In the genomic region with DNA sequence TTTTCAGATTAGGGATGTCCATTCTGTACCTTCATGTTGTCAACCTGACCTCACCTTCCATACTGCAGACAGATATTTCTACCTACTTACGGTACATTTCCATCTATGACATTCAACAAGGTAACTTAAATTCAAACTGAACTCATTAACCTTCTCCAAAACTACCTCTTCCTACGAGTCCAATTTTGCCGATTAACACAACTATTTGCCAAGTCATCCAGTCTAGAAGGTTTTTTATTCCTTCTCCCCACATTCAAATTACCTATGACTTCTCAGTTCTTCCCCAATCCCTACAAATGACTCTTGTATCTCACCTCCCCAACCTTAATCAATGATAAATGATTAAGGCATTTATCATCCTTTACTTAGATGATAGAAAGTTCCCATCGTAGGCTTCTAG, we compare ENCODE assay signal across 17 cellular contexts. TPM values are rescaled to one million over a fixed set of nuclear protein-coding genes. Genes with fewer than 3 reads are reported as not detected.
DNase-seq lines count a peak whose midpoint lies in the region; ATAC-seq, FAIRE-seq and TF ChIP-seq lines count a peak whose summit lies in the region.
"Had no signal": no experiment of that assay in that cellular context is flagged by ENCODE, and none has a peak within 500 bp of the region (broad histone marks: within the 10 kb centered on the region; RNA-seq: fewer than 3 reads in every experiment).

No MANE protein-coding gene starts in this region.

- H3K9ac ChIP-seq in HepG2 (ENCODE audit: insufficient read depth, low read depth, low read length), result no peak overlapping the region
- H3K9ac ChIP-seq in K562 (ENCODE audit: insufficient read depth in 1 of 2, low read depth in 2 of 2, low read length in 2 of 2), result no peak overlapping the region

- POLR2A ChIA-PET in HepG2 (lab: Yijun Ruan, JAX), result interaction anchor here (2.4 to 2.6 kb wide), 2 partner anchors 23 to 106 kb away, joined by 7 to 13 read pairs; a partner anchor contains a TSS
- POLR2A ChIA-PET in K562 (lab: Yijun Ruan, JAX), result no interaction called here

- peaks cover 26% of the 10 kb centered on the region for H3K79me2 ChIP-seq in HepG2 (ENCODE audit: insufficient read depth, low read length)
- peaks cover 22% of the 10 kb centered on the region; the same call in 2 of the 3 replicates for H3K79me2 ChIP-seq in K562 (ENCODE audit: control insufficient read depth, insufficient read depth, low read length)

- TF ChIP-seq EP300 in HepG2 (IDR thresholded peaks at IDR 0.05; ENCODE audit: low read depth in 2 of 2, low read length in 2 of 2) (no peak), HepG2 (CRISPR knock-in tag; IDR thresholded peaks at IDR 0.05; ENCODE audit: borderline replicate concordance) (no peak), K562 (IDR thresholded peaks at IDR 0.05; ENCODE audit: low read length) (no peak)

- intact Hi-C loops in HepG2 (cut with micrococcal nuclease; ENCODE audit: unreplicated experiment) (no loop called here), right lobe of liver (cut with DNase I) (no loop called here), K562 (cut with micrococcal nuclease) (no loop called here)

- TF ChIP-seq POLR2A in HepG2 (IDR thresholded peaks at IDR 0.05; ENCODE audit: insufficient read depth in 1 of 2, low read depth in 2 of 2, low read length in 2 of 2) (no peak), right lobe of liver (IDR thresholded peaks at IDR 0.05) (no peak), H54 (IDR thresholded peaks at IDR 0.05; ENCODE audit: low read depth, low read length) (no peak), K562 (conservative IDR thresholded peaks at IDR 0.05) (no peak)

- ATAC-seq in HepG2 (no peak), right lobe of liver (no peak), K562 (no peak)
- ATAC-seq: GM12878, HCT116 had no signal

- H3K27ac ChIP-seq in HepG2 (ENCODE audit: extremely low read length, insufficient read depth, low read length) (no peak overlapping the region), right lobe of liver (no peak overlapping the region), K562 (ENCODE audit: extremely low read depth, low read depth, low read length) (no peak overlapping the region)

- H3K27me3 ChIP-seq in HepG2 (ENCODE audit: control insufficient read depth in 1 of 2, insufficient read depth in 2 of 2, low read length in 2 of 2), result no peaks in the 10 kb centered on the region
- H3K27me3 ChIP-seq in right lobe of liver, result no peaks in the 10 kb centered on the region
- no peaks in the 10 kb centered on the region for H3K27me3 ChIP-seq in K562 (ENCODE audit: control insufficient read depth in 2 of 2, insufficient read depth in 2 of 2, low read length in 2 of 2)

- H3K4me1 ChIP-seq in HepG2 (ENCODE audit: insufficient read depth, low read length) (peaks cover 27% of the 10 kb centered on the region), right lobe of liver (peaks cover 0 to 9% (median 0%) of the 10 kb centered on the region in 4 donors), K562 (replicated peaks in 1 of 2; ENCODE audit: control insufficient read depth in 2 of 2, insufficient read depth in 2 of 2, low read length in 2 of 2) (no peaks in the 10 kb centered on the region)

- FAIRE-seq in HepG2 (lab: Jason Lieb, UNC) (no peak), H54 (lab: Jason Lieb, UNC) (peak; percentile 45), K562 (lab: Jason Lieb, UNC) (no peak)
- FAIRE-seq: GM12878, H1 had no signal

- H2AFZ ChIP-seq in HepG2 (ENCODE audit: low read length) (no peak overlapping the region), K562 (ENCODE audit: low read depth, low read length) (no peak overlapping the region)

- in situ Hi-C loops in HepG2 (cut with HindIII; ENCODE audit: extremely low pct_ligation_motif_present, low pct_unique_long_range_greater_than_20kb), result no loop called here
- in situ Hi-C loops in K562 (cut with MboI), result no loop called here

- no peak for DNase-seq in HepG2 (ENCODE audit: low spot score)
- DNase-seq in right lobe of liver, result no peak
- no peak for DNase-seq in H54 (ENCODE audit: insufficient read length, low spot score)
- no peak for DNase-seq in K562 (ENCODE audit: extremely low read depth in 1 of 4, low spot score in 3 of 4)
- no peak for DNase-seq in DMS79 treated with DMSO at 0.1 percent for 48 hours (lab: John Stamatoyannopoulos, UW)
- no peak for DNase-seq in stimulated activated CD4-positive, alpha-beta T cell treated with anti-CD3 and anti-CD28 coated beads, Interleukin-4, amount 100 ng/mL, for 24 hours
- DNase-seq in RKO (ENCODE audit: low spot score), result no peak
- DNase-seq: 8988T; C1 segment of cervical spinal cord; CD4-positive, alpha-beta memory T cell; COR-L47; DMS153; EL; GDM1 had no signal

- H3K9me3 ChIP-seq in HepG2 (ENCODE audit: low read length) (no peaks in the 10 kb centered on the region), right lobe of liver (no peaks in the 10 kb centered on the region), K562 (replicated peaks; ENCODE audit: control insufficient read depth, insufficient read depth, low read depth, low read length) (no peaks in the 10 kb centered on the region)

- H3K36me3 ChIP-seq in HepG2 (replicated peaks in 1 of 2; ENCODE audit: control insufficient read depth in 1 of 2, insufficient read depth in 2 of 2, low read length in 2 of 2) (peaks cover 0 to 7% of the 10 kb centered on the region in 2 experiments; a peak in 3 of 5 replicates), right lobe of liver (no peaks in the 10 kb centered on the region), K562 (ENCODE audit: control insufficient read depth, insufficient read depth, low read length) (0 out of 3 replicates have a peak, but pooled peaks cover 2% of the 10 kb centered on the region)

- H3K9me1 ChIP-seq in K562 (ENCODE audit: control insufficient read depth, insufficient read depth, low read length), result no peaks in the 10 kb centered on the region

- TF ChIP-seq RAD21 in HepG2 (CRISPR knock-in tag; IDR thresholded peaks at IDR 0.05) (no peak), K562 (CRISPR knock-in tag; conservative IDR thresholded peaks at IDR 0.05 in 1 of 2, IDR thresholded peaks at IDR 0.05 in 1 of 2) (no peak)

- CTCF ChIA-PET in HepG2 (lab: Yijun Ruan, JAX; ENCODE audit: low intra/inter-chr PET ratio, low total read pairs), result no interaction called here
- CTCF ChIA-PET in K562 (lab: Yijun Ruan, JAX; ENCODE audit: low intra/inter-chr PET ratio), result no interaction called here

- no peak for TF ChIP-seq CTCF in HepG2 (CRISPR knock-in tag; IDR thresholded peaks at IDR 0.05)
- no peak for TF ChIP-seq CTCF in right lobe of liver (IDR thresholded peaks at IDR 0.05)
- no peak for TF ChIP-seq CTCF in K562 (IDR thresholded peaks at IDR 0.05 in 2 of 3, conservative IDR thresholded peaks at IDR 0.05 in 1 of 3; ENCODE audit: insufficient read depth in 2 of 3, low read depth in 1 of 3, low read length in 3 of 3)

- WGBS in HepG2 (ENCODE audit: low lambda C conversion rate), result 96% methylated on average over 4 of the region's 4 CpGs
- 96% methylated on average over 4 of the region's 4 CpGs for WGBS in right lobe of liver (ENCODE audit: insufficient coverage, low coverage, low lambda C conversion rate, missing lambda C conversion rate)
- 83% methylated on average over 4 of the region's 4 CpGs for WGBS in K562 (ENCODE audit: insufficient coverage, low coverage, missing lambda C conversion rate)

- H3K4me3 ChIP-seq in HepG2 (replicated peaks in 1 of 3; ENCODE audit: insufficient read depth in 1 of 3, low read depth in 2 of 3, low read length in 3 of 3) (no peak overlapping the region), right lobe of liver (no peak overlapping the region), K562 (no peak overlapping the region)
- H3K4me3 ChIP-seq: GM12878 had no signal

- BruUV-seq in HepG2 (replicated peaks; lab: Mats Ljungman, UMichigan) (no TSS peak), K562 (replicated peaks; lab: Mats Ljungman, UMichigan) (no TSS peak)

- H4K20me1 ChIP-seq in HepG2 (ENCODE audit: insufficient read depth, low read length) (peaks cover 20% of the 10 kb centered on the region), K562 (replicated peaks; ENCODE audit: control insufficient read depth, insufficient read depth, low read length) (no peaks in the 10 kb centered on the region)

- no peak overlapping the region for H3K4me2 ChIP-seq in HepG2 (ENCODE audit: low read depth, low read length)
- H3K4me2 ChIP-seq in K562 (ENCODE audit: insufficient read depth, low read length), result no peak overlapping the region

RNA-seq across cellular contexts. Expression of a gene that starts 23.6 kb away (rescaled TPM):
- total RNA-seq in HepG2 (2016; rRNA removed; fragmentation: Illumina TruSeq; extraction: Trizol), result 19.1 and 26.6 TPM in 2 replicates
- total RNA-seq in HepG2 (2016; cell fraction: cytosol; rRNA removed; fragmentation: Illumina TruSeq; extraction: Trizol; ENCODE audit: low read depth), result 6.3 and 6.7 TPM in 2 replicates
- total RNA-seq in HepG2 (2016; cell fraction: insoluble cytoplasmic fraction; rRNA removed; fragmentation: Illumina TruSeq; extraction: Trizol), result 21.4 and 27.7 TPM in 2 replicates
- 21.8 and 22.7 TPM in 2 replicates for total RNA-seq in HepG2 (2016; cell fraction: membrane; rRNA removed; fragmentation: Illumina TruSeq; extraction: Trizol)
- 17.5 and 18.0 TPM in 2 replicates for total RNA-seq in HepG2 (2016; cell fraction: nucleus; rRNA removed; fragmentation: Illumina TruSeq; extraction: Trizol)
- 71.7 and 86.1 TPM in 2 replicates for polyA plus RNA-seq in HepG2 (2011; rRNA removed)
- 77.8 and 91.0 TPM in 2 replicates for polyA plus RNA-seq in HepG2 (2011; cell fraction: cytosol; rRNA removed)
- polyA plus RNA-seq in HepG2 (2011; cell fraction: nucleus; rRNA removed), result 27.9 and 29.6 TPM in 2 replicates
- 81.4 and 85.6 TPM in 2 replicates for polyA plus RNA-seq in HepG2 (2012)
- polyA plus RNA-seq in HepG2 (2016; cell fraction: cytosol; fragmentation: Illumina TruSeq; extraction: Trizol; ENCODE audit: low read depth), result 19.6 and 23.2 TPM in 2 replicates
- polyA plus RNA-seq in HepG2 (2016; cell fraction: insoluble cytoplasmic fraction; fragmentation: Illumina TruSeq; extraction: Trizol; ENCODE audit: low read depth), result 98.4 and 103 TPM in 2 replicates
- 54.7 and 54.8 TPM in 2 replicates for polyA plus RNA-seq in HepG2 (2016; cell fraction: membrane; fragmentation: Illumina TruSeq; extraction: Trizol; ENCODE audit: low read depth)
- 83.9 and 93.7 TPM in 2 replicates for polyA plus RNA-seq in HepG2 (2016; cell fraction: nucleus; fragmentation: Illumina TruSeq; extraction: Trizol; ENCODE audit: insufficient read depth, low read depth)
- 56.5 and 79.5 TPM in 2 replicates for polyA minus RNA-seq in HepG2 (2011; rRNA and poly(A)+ RNA removed; ENCODE audit: low replicate concordance)
- 35.3 and 39.6 TPM in 2 replicates for polyA minus RNA-seq in HepG2 (2011; cell fraction: cytosol; rRNA and poly(A)+ RNA removed)
- polyA minus RNA-seq in HepG2 (2011; cell fraction: nucleus; rRNA and poly(A)+ RNA removed), result 15.4 and 17.6 TPM in 2 replicates
- total RNA-seq in right lobe of liver, result 10 to 100 TPM; 10.6 to 32.0 (median 18.4) TPM
- 4.0 and 11.1 TPM in 2 replicates for total RNA-seq in K562 (2011; cell fraction: chromatin; rRNA removed; ENCODE audit: low replicate concordance)
- 5.8 and 5.9 TPM in 2 replicates for total RNA-seq in K562 (2011; cell fraction: nucleolus; rRNA removed)
- 8.5 and 14.4 TPM in 2 replicates for total RNA-seq in K562 (2011; cell fraction: nucleoplasm; rRNA removed)
- 6.8 and 9.6 TPM in 2 replicates for total RNA-seq in K562 (2014; rRNA removed)
- total RNA-seq in K562 (2014; rRNA removed; fragmentation: Illumina TruSeq; extraction: Trizol), result 21.0 and 25.0 TPM in 2 replicates
- 17.1 and 18.4 TPM in 2 replicates for total RNA-seq in K562 (2015; rRNA removed; fragmentation: Illumina TruSeq; extraction: Trizol)
- total RNA-seq in K562 (2021), result 15.6 and 17.2 TPM in 2 replicates
- polyA plus RNA-seq in K562 (2011; rRNA removed), result 24.2 and 28.3 TPM in 2 replicates
- polyA plus RNA-seq in K562 (2011; cell fraction: cytosol; rRNA removed), result 25.5 and 33.2 TPM in 2 replicates
- polyA plus RNA-seq in K562 (2011; cell fraction: nucleus; rRNA removed), result 6.9 and 8.4 TPM in 2 replicates
- 18.4 and 29.0 TPM in 2 replicates for polyA plus RNA-seq in K562 (2012)
- 25.4 and 35.7 TPM in 2 replicates for polyA plus RNA-seq in K562 (2014; fragmentation: Illumina TruSeq; extraction: Trizol)
- 10 to 100 TPM; 22.0 to 26.9 TPM for polyA plus RNA-seq in K562 (2014; fragmentation: Nextera tagmentation; extraction: Ambion mirVana)
- polyA plus RNA-seq in K562 (2014; rRNA removed), result 19.7 and 24.6 TPM in 2 replicates
- 10.8 and 11.2 TPM in 2 replicates for polyA minus RNA-seq in K562 (2011; rRNA and poly(A)+ RNA removed)
- 6.6 and 7.7 TPM in 2 replicates for polyA minus RNA-seq in K562 (2011; cell fraction: cytosol; rRNA and poly(A)+ RNA removed)
- polyA minus RNA-seq in K562 (2011; cell fraction: nucleus; rRNA and poly(A)+ RNA removed), result 2.2 and 4.0 TPM in 2 replicates
